1 cellular context compared by ENCODE assay signal in the genomic region with DNA sequence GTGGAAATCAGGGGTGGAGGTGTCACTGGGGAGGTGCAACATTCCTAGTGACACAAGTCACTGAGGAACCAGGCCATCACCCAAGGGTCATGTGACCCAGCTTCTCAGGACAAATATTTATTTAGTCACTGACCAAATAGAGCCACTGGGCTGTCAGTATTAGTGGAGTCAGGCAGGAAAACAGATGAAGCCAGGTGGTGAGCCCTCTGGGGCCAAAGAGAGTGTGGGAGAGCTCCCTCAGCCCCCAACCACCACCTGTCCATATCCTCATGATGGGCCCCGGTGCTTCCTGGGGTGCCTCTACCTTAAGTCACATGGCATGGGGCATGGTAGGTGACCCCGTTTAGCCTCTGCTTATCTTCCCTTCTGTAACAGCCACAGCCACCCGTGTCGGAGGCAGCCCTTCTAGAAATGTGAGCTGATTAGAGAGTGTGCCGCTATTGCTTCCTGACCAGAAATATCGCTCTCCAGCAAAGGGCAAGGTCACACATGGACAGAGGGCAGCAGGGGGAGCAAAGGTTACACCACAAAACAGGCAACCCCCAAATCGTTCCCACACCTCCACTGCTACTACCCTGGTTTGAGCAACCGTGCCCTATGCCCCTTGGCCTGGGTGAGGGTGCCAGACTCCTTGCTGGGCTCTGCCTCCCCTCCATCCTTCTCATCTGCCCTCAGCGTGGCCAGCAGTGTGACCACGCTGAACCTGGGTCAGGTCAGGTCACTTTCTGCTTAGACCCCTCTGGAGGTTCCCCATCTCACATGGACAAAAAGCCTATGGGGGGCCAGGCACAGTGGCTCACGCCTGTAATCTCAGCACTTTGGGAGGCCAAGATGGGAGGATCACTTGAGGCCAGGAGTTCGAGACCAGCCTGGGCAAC.
A peak's percentile ranks its signal among the peaks of the same experiment; 100 is the strongest.
TF ChIP-seq lines count a peak whose summit lies in the region.

No MANE protein-coding gene starts in this region.

TF ChIP-seq in HepG2, 621 proteins besides CTCF, POLR2A, EP300 and RAD21 (continued from another document and continues in another):
- TF ChIP-seq PCBP2 (optimal IDR thresholded peaks at IDR 0.05; ENCODE audit: low read depth, low read length, poor library complexity, severe bottlenecking), result no peak
- no peak for TF ChIP-seq FOXP1 (IDR thresholded peaks at IDR 0.05)
- peak; percentile 69 for TF ChIP-seq FOXP1 (CRISPR knock-in tag; IDR thresholded peaks at IDR 0.05)
- TF ChIP-seq BRD4 (CRISPR knock-in tag; IDR thresholded peaks at IDR 0.05), result no peak
- no peak for TF ChIP-seq KLF9 (CRISPR knock-in tag; IDR thresholded peaks at IDR 0.05; ENCODE audit: low read depth)
- TF ChIP-seq ZNF879 (CRISPR knock-in tag; IDR thresholded peaks at IDR 0.05), result no peak
- TF ChIP-seq ARNT2 (CRISPR knock-in tag; IDR thresholded peaks at IDR 0.05; ENCODE audit: low read depth), result no peak; the same call in none of the 2 replicates
- no peak for TF ChIP-seq MATR3 (CRISPR knock-in tag; IDR thresholded peaks at IDR 0.05)
- TF ChIP-seq ZNF10 (CRISPR knock-in tag; IDR thresholded peaks at IDR 0.05; ENCODE audit: borderline replicate concordance, low read depth), result no peak
- TF ChIP-seq ZNF33B (CRISPR knock-in tag; IDR thresholded peaks at IDR 0.05), result 0 out of 2 replicates have a peak, but pooled peaks have one; percentile 51
- TF ChIP-seq CBX2 (IDR thresholded peaks at IDR 0.05; ENCODE audit: low read depth, low read length), result no peak
- no peak for TF ChIP-seq CBX2 (CRISPR knock-in tag; IDR thresholded peaks at IDR 0.05; ENCODE audit: low read depth)
- TF ChIP-seq, protein P1, sequence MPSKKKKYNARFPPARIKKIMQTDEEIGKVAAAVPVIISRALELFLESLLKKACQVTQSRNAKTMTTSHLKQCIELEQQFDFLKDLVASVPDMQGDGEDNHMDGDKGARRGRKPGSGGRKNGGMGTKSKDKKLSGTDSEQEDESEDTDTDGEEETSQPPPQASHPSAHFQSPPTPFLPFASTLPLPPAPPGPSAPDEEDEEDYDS (CRISPR knock-in tag; IDR thresholded peaks at IDR 0.05), result peak; percentile 59
- TF ChIP-seq ZNF496 (CRISPR knock-in tag; IDR thresholded peaks at IDR 0.05; ENCODE audit: insufficient replicate concordance), result no peak
- peak; percentile 80 for TF ChIP-seq HMG20A (CRISPR knock-in tag; IDR thresholded peaks at IDR 0.05; ENCODE audit: borderline replicate concordance)
- TF ChIP-seq WIZ (CRISPR knock-in tag; IDR thresholded peaks at IDR 0.05), result 0 out of 2 replicates have a peak, but pooled peaks have one; percentile 48
- no peak for TF ChIP-seq HNRNPH1 (optimal IDR thresholded peaks at IDR 0.05; ENCODE audit: low read depth, low read length)
- no peak for TF ChIP-seq PRMT3 (CRISPR knock-in tag; IDR thresholded peaks at IDR 0.05; ENCODE audit: borderline replicate concordance, low read depth)
- TF ChIP-seq, protein P2, sequence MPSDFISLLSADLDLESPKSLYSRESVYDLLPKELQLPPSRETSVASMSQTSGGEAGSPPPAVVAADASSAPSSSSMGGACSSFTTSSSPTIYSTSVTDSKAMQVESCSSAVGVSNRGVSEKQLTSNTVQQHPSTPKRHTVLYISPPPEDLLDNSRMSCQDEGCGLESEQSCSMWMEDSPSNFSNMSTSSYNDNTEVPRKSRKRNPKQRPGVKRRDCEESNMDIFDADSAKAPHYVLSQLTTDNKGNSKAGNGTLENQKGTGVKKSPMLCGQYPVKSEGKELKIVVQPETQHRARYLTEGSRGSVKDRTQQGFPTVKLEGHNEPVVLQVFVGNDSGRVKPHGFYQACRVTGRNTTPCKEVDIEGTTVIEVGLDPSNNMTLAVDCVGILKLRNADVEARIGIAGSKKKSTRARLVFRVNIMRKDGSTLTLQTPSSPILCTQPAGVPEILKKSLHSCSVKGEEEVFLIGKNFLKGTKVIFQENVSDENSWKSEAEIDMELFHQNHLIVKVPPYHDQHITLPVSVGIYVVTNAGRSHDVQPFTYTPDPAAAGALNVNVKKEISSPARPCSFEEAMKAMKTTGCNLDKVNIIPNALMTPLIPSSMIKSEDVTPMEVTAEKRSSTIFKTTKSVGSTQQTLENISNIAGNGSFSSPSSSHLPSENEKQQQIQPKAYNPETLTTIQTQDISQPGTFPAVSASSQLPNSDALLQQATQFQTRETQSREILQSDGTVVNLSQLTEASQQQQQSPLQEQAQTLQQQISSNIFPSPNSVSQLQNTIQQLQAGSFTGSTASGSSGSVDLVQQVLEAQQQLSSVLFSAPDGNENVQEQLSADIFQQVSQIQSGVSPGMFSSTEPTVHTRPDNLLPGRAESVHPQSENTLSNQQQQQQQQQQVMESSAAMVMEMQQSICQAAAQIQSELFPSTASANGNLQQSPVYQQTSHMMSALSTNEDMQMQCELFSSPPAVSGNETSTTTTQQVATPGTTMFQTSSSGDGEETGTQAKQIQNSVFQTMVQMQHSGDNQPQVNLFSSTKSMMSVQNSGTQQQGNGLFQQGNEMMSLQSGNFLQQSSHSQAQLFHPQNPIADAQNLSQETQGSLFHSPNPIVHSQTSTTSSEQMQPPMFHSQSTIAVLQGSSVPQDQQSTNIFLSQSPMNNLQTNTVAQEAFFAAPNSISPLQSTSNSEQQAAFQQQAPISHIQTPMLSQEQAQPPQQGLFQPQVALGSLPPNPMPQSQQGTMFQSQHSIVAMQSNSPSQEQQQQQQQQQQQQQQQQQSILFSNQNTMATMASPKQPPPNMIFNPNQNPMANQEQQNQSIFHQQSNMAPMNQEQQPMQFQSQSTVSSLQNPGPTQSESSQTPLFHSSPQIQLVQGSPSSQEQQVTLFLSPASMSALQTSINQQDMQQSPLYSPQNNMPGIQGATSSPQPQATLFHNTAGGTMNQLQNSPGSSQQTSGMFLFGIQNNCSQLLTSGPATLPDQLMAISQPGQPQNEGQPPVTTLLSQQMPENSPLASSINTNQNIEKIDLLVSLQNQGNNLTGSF (CRISPR knock-in tag; IDR thresholded peaks at IDR 0.05), result no peak
- TF ChIP-seq, protein P3, sequence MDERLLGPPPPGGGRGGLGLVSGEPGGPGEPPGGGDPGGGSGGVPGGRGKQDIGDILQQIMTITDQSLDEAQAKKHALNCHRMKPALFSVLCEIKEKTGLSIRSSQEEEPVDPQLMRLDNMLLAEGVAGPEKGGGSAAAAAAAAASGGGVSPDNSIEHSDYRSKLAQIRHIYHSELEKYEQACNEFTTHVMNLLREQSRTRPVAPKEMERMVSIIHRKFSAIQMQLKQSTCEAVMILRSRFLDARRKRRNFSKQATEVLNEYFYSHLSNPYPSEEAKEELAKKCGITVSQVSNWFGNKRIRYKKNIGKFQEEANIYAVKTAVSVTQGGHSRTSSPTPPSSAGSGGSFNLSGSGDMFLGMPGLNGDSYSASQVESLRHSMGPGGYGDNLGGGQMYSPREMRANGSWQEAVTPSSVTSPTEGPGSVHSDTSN (CRISPR knock-in tag; IDR thresholded peaks at IDR 0.05), result no peak; the same call in 1 of the 2 replicates
- TF ChIP-seq ZKSCAN8 (CRISPR knock-in tag; IDR thresholded peaks at IDR 0.05; ENCODE audit: borderline replicate concordance), result no peak; the same call in 1 of the 2 replicates
- TF ChIP-seq ZNF563 (CRISPR knock-in tag; IDR thresholded peaks at IDR 0.05), result peak; percentile 68; the same call in 1 of the 2 replicates
- 0 out of 2 replicates have a peak, but pooled peaks have one; percentile 60 for TF ChIP-seq SIX1 (CRISPR knock-in tag; IDR thresholded peaks at IDR 0.05; ENCODE audit: borderline replicate concordance)
- peak; percentile 96 for TF ChIP-seq ZSCAN31 (CRISPR knock-in tag; IDR thresholded peaks at IDR 0.05; ENCODE audit: low read depth)
- TF ChIP-seq ZZZ3 (CRISPR knock-in tag; IDR thresholded peaks at IDR 0.05; ENCODE audit: borderline replicate concordance), result no peak
- peak; percentile 80; the same call in 1 of the 2 replicates for TF ChIP-seq HHEX (CRISPR knock-in tag; IDR thresholded peaks at IDR 0.05)
- peak; percentile 13; the same call in 1 of the 2 replicates for TF ChIP-seq GABPB1 (CRISPR knock-in tag; IDR thresholded peaks at IDR 0.05)
- TF ChIP-seq, protein P4, sequence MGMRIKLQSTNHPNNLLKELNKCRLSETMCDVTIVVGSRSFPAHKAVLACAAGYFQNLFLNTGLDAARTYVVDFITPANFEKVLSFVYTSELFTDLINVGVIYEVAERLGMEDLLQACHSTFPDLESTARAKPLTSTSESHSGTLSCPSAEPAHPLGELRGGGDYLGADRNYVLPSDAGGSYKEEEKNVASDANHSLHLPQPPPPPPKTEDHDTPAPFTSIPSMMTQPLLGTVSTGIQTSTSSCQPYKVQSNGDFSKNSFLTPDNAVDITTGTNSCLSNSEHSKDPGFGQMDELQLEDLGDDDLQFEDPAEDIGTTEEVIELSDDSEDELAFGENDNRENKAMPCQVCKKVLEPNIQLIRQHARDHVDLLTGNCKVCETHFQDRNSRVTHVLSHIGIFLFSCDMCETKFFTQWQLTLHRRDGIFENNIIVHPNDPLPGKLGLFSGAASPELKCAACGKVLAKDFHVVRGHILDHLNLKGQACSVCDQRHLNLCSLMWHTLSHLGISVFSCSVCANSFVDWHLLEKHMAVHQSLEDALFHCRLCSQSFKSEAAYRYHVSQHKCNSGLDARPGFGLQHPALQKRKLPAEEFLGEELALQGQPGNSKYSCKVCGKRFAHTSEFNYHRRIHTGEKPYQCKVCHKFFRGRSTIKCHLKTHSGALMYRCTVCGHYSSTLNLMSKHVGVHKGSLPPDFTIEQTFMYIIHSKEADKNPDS (CRISPR knock-in tag; IDR thresholded peaks at IDR 0.05), result no peak
- no peak for TF ChIP-seq RFX3 (CRISPR knock-in tag; IDR thresholded peaks at IDR 0.05)
- no peak for TF ChIP-seq MED13 (CRISPR knock-in tag; IDR thresholded peaks at IDR 0.05)
- no peak; the same call in 1 of the 2 replicates for TF ChIP-seq ZNF263 (CRISPR knock-in tag; IDR thresholded peaks at IDR 0.05)
- TF ChIP-seq, protein P5, sequence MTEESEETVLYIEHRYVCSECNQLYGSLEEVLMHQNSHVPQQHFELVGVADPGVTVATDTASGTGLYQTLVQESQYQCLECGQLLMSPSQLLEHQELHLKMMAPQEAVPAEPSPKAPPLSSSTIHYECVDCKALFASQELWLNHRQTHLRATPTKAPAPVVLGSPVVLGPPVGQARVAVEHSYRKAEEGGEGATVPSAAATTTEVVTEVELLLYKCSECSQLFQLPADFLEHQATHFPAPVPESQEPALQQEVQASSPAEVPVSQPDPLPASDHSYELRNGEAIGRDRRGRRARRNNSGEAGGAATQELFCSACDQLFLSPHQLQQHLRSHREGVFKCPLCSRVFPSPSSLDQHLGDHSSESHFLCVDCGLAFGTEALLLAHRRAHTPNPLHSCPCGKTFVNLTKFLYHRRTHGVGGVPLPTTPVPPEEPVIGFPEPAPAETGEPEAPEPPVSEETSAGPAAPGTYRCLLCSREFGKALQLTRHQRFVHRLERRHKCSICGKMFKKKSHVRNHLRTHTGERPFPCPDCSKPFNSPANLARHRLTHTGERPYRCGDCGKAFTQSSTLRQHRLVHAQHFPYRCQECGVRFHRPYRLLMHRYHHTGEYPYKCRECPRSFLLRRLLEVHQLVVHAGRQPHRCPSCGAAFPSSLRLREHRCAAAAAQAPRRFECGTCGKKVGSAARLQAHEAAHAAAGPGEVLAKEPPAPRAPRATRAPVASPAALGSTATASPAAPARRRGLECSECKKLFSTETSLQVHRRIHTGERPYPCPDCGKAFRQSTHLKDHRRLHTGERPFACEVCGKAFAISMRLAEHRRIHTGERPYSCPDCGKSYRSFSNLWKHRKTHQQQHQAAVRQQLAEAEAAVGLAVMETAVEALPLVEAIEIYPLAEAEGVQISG (CRISPR knock-in tag; IDR thresholded peaks at IDR 0.05), result 0 out of 2 replicates have a peak, but pooled peaks have one; percentile 43
- TF ChIP-seq HMGA1 (CRISPR knock-in tag; conservative IDR thresholded peaks at IDR 0.05), result 0 out of 2 replicates have a peak, but pooled peaks have one; percentile 44
- TF ChIP-seq, protein P6, sequence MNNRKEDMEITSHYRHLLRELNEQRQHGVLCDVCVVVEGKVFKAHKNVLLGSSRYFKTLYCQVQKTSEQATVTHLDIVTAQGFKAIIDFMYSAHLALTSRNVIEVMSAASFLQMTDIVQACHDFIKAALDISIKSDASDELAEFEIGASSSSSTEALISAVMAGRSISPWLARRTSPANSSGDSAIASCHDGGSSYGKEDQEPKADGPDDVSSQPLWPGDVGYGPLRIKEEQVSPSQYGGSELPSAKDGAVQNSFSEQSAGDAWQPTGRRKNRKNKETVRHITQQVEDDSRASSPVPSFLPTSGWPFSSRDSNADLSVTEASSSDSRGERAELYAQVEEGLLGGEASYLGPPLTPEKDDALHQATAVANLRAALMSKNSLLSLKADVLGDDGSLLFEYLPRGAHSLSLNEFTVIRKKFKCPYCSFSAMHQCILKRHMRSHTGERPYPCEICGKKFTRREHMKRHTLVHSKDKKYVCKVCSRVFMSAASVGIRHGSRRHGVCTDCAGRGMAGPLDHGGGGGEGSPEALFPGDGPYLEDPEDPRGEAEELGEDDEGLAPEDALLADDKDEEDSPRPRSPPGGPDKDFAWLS (CRISPR knock-in tag; IDR thresholded peaks at IDR 0.05; ENCODE audit: borderline replicate concordance), result peak; percentile 77; the same call in 1 of the 2 replicates
- no peak for TF ChIP-seq ZNF468 (CRISPR knock-in tag; IDR thresholded peaks at IDR 0.05)
- TF ChIP-seq ZNF713 (CRISPR knock-in tag; IDR thresholded peaks at IDR 0.05), result no peak; the same call in 1 of the 2 replicates
- TF ChIP-seq, protein P7, sequence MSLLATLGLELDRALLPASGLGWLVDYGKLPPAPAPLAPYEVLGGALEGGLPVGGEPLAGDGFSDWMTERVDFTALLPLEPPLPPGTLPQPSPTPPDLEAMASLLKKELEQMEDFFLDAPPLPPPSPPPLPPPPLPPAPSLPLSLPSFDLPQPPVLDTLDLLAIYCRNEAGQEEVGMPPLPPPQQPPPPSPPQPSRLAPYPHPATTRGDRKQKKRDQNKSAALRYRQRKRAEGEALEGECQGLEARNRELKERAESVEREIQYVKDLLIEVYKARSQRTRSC (CRISPR knock-in tag; IDR thresholded peaks at IDR 0.05; ENCODE audit: low read depth), result no peak
- TF ChIP-seq, protein P8, sequence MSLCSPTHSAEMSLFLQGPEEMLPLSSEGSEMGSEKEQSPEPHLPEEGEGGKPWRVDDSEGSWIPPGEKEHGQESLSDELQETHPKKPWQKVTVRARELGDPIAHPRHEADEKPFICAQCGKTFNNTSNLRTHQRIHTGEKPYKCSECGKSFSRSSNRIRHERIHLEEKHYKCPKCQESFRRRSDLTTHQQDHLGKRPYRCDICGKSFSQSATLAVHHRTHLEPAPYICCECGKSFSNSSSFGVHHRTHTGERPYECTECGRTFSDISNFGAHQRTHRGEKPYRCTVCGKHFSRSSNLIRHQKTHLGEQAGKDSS (CRISPR knock-in tag; IDR thresholded peaks at IDR 0.05; ENCODE audit: borderline replicate concordance, low read depth), result no peak; the same call in 1 of the 2 replicates
- no peak for TF ChIP-seq ZNF660 (CRISPR knock-in tag; IDR thresholded peaks at IDR 0.05; ENCODE audit: borderline replicate concordance, low read depth)
- TF ChIP-seq NFKB2 (CRISPR knock-in tag; IDR thresholded peaks at IDR 0.05; ENCODE audit: borderline replicate concordance), result peak; percentile 62; the same call in 1 of the 2 replicates
- no peak for TF ChIP-seq ZNF383 (CRISPR knock-in tag; IDR thresholded peaks at IDR 0.05; ENCODE audit: borderline replicate concordance)
- no peak for TF ChIP-seq GTF3A (CRISPR knock-in tag; conservative IDR thresholded peaks at IDR 0.05)
